Comparison of ENCODE assay signal across 26 cellular contexts in genomic region chr4:105556175-105556574, GRCh38. TPM values are rescaled to one million over a fixed set of nuclear protein-coding genes. Genes with fewer than 3 reads are reported as not detected.
"Had no signal": no experiment of that assay in that cellular context is flagged by ENCODE, and none has a peak within 500 bp of the region (broad histone marks: within the 10 kb centered on the region; RNA-seq: fewer than 3 reads in every experiment).

No MANE protein-coding gene starts in this region.

- H3K4me3 ChIP-seq: esophagus squamous epithelium, gastrocnemius medialis, psoas muscle, right atrium auricular region, thyroid gland had no signal

- H3K4me1 ChIP-seq: gastrocnemius medialis, psoas muscle, right atrium auricular region had no signal

- H3K27ac ChIP-seq: esophagus squamous epithelium, gastrocnemius medialis, psoas muscle, right atrium auricular region, thyroid gland had no signal

- H3K9me3 ChIP-seq: esophagus squamous epithelium, gastrocnemius medialis, psoas muscle, right atrium auricular region, thyroid gland had no signal

- FAIRE-seq: endothelial cell of umbilical vein, urothelium cell line had no signal

- H3K27me3 ChIP-seq: esophagus squamous epithelium, gastrocnemius medialis, right atrium auricular region, thyroid gland had no signal

- DNase-seq: activated CD4-positive, alpha-beta T cell treated with anti-CD3 and anti-CD28 coated beads for 1 hour; activated CD4-positive, alpha-beta T cell treated with anti-CD3 and anti-CD28 coated beads, Interleukin-2, amount 50 U/mL, for 1 hour; activated CD8-positive, alpha-beta T cell treated with anti-CD3 and anti-CD28 coated beads, Interleukin-2, amount 10 ng/mL, durations not matched to agents 7 days and 5 days; activated gamma-delta T cell treated with Interleukin-2 at 50 U/mL for 16 hours; activated T-cell treated with anti-CD3 and anti-CD28 coated beads, Interleukin-2, amount 50 U/mL, for 1 hour; anterior cingulate cortex; dermis blood vessel endothelial cell; effector CD8-positive, alpha-beta T cell; esophagus squamous epithelium; gastrocnemius medialis; hypothalamus; islet precursor cell; left cardiac atrium; natural killer cell; psoas muscle; stimulated activated CD4-positive, alpha-beta T cell treated with anti-CD3 and anti-CD28 coated beads, Interleukin-12 subunit alpha, Interleukin-12 subunit beta, amount 100 ng/mL, for 4 hours; stimulated activated CD4-positive, alpha-beta T cell treated with anti-CD3 and anti-CD28 coated beads, Interleukin-4, amount 100 ng/mL, for 4 hours; stimulated activated naive CD8-positive, alpha-beta T cell treated with anti-CD3 and anti-CD28 coated beads, Interleukin-15, Interleukin-2, amounts not matched to agents 100 U/mL and 50 U/mL, for 24 hours; substantia nigra; thyroid gland had no signal

- H3K36me3 ChIP-seq: esophagus squamous epithelium, gastrocnemius medialis, right atrium auricular region, thyroid gland had no signal

RNA-seq across cellular contexts. Expression of gene ARHGEF38, which starts 3.8 kb away (rescaled TPM):
- total RNA-seq: activated CD8-positive, alpha-beta T cell treated with anti-CD3 and anti-CD28 coated beads, Interleukin-2, amount 10 ng/mL, durations not matched to agents 7 days and 5 days; cardiac septum; chondrocyte; endothelial cell of umbilical vein; gastrocnemius medialis; left cardiac atrium; natural killer cell; osteocyte; psoas muscle; right atrium auricular region had no signal
